20 cellular contexts compared by ENCODE assay signal in genomic region chr2:153403937-153404336, GRCh38.
DNase-seq lines count a peak whose midpoint lies in the region; ATAC-seq, FAIRE-seq and TF ChIP-seq lines count a peak whose summit lies in the region.
"Had no signal": no experiment of that assay in that cellular context is flagged by ENCODE, and none has a peak within 500 bp of the region (broad histone marks: within the 10 kb centered on the region; RNA-seq: fewer than 3 reads in every experiment).

No MANE protein-coding gene starts in this region.

- H3K27ac Mint-ChIP-seq in Caco-2 (ENCODE audit: unreplicated experiment) (peak overlapping the region; percentile 53), astrocyte (ENCODE audit: unreplicated experiment) (no peak overlapping the region)
- H3K27ac Mint-ChIP-seq in activated naive CD8-positive, alpha-beta T cell treated with anti-CD3 and anti-CD28 coated beads, Interleukin-2, amount 50 U/mL, for 24 hours, result no peak overlapping the region
- H3K27ac Mint-ChIP-seq: activated naive CD4-positive, alpha-beta T cell treated with anti-CD3 and anti-CD28 coated beads, Interleukin-2, amount 10 ng/mL, durations not matched to agents 7 days and 5 days; CD4-positive, alpha-beta memory T cell; IgD-negative memory B cell; stimulated activated naive CD8-positive, alpha-beta T cell treated with anti-CD3 and anti-CD28 coated beads, Interleukin-15, Interleukin-2, amounts not matched to agents 100 ng/mL and 50 ng/mL, for 24 hours had no signal

- H3K4me1 Mint-ChIP-seq in Caco-2 (ENCODE audit: low read depth, unreplicated experiment), result no peaks in the 10 kb centered on the region
- no peaks in the 10 kb centered on the region for H3K4me1 Mint-ChIP-seq in astrocyte (ENCODE audit: low read depth, unreplicated experiment)
- no peaks in the 10 kb centered on the region for H3K4me1 Mint-ChIP-seq in activated naive CD8-positive, alpha-beta T cell treated with anti-CD3 and anti-CD28 coated beads, Interleukin-2, amount 50 U/mL, for 24 hours
- H3K4me1 Mint-ChIP-seq: activated naive CD4-positive, alpha-beta T cell treated with anti-CD3 and anti-CD28 coated beads, Interleukin-2, amount 10 ng/mL, durations not matched to agents 7 days and 5 days; CD4-positive, alpha-beta memory T cell; IgD-negative memory B cell had no signal

- H3K4me3 Mint-ChIP-seq in Caco-2 (ENCODE audit: unreplicated experiment), result peak overlapping the region; percentile 74
- H3K4me3 Mint-ChIP-seq in astrocyte (ENCODE audit: unreplicated experiment), result peak overlapping the region; percentile 34
- no peak overlapping the region for H3K4me3 Mint-ChIP-seq in activated naive CD8-positive, alpha-beta T cell treated with anti-CD3 and anti-CD28 coated beads, Interleukin-2, amount 50 U/mL, for 24 hours
- H3K4me3 Mint-ChIP-seq: activated naive CD4-positive, alpha-beta T cell treated with anti-CD3 and anti-CD28 coated beads, Interleukin-2, amount 10 ng/mL, durations not matched to agents 7 days and 5 days; CD4-positive, alpha-beta memory T cell; IgD-negative memory B cell; stimulated activated naive CD8-positive, alpha-beta T cell treated with anti-CD3 and anti-CD28 coated beads, Interleukin-15, Interleukin-2, amounts not matched to agents 100 ng/mL and 50 ng/mL, for 24 hours had no signal

- TF ChIP-seq CTCF in Caco-2 (IDR thresholded peaks at IDR 0.05; ENCODE audit: insufficient read depth in 1 of 2, low read depth in 1 of 2, low read length in 1 of 2, severe bottlenecking in 1 of 2, unreplicated experiment in 1 of 2) (no peak), astrocyte (IDR thresholded peaks at IDR 0.05; ENCODE audit: insufficient read depth, low read depth, low read length) (no peak), tibial artery (IDR thresholded peaks at IDR 0.05) (no peak)

- no peak for DNase-seq in Caco-2
- DNase-seq in astrocyte (ENCODE audit: low read depth), result no peak
- no peak for DNase-seq in activated naive CD8-positive, alpha-beta T cell treated with anti-CD3 and anti-CD28 coated beads, Interleukin-2, amount 50 U/mL, for 24 hours
- no peak for DNase-seq in tibial artery
- no peak for DNase-seq in Right ventricle myocardium inferior (ENCODE audit: missing footprints)
- DNase-seq: activated CD4-positive, alpha-beta T cell treated with anti-CD3 and anti-CD28 coated beads, Interleukin-2, amount 50 U/mL, for 4 hours; activated naive CD4-positive, alpha-beta T cell treated with anti-CD3 and anti-CD28 coated beads, Interleukin-2, amount 10 ng/mL, durations not matched to agents 7 days and 5 days; CD4-positive, alpha-beta memory T cell; hypothalamus; mucosa of descending colon; MV-4-11; NCI-H2107; stimulated activated CD4-positive, alpha-beta T cell treated with anti-CD3 and anti-CD28 coated beads, Interleukin-1b, Interleukin-23, amount 100 ng/mL, for 48 hours had no signal

- intact Hi-C loops in Caco-2 (cut with micrococcal nuclease; ENCODE audit: unreplicated experiment), result no loop called here
- intact Hi-C loops in tibial artery (cut with DNase I; ENCODE audit: low total_unique reads), result no loop called here
- intact Hi-C loops in Right ventricle myocardium inferior (cut with DNase I), result no loop called here

- H3K27me3 Mint-ChIP-seq in Caco-2 (ENCODE audit: insufficient read depth, unreplicated experiment), result no peaks in the 10 kb centered on the region
- H3K27me3 Mint-ChIP-seq in astrocyte (ENCODE audit: low read depth, unreplicated experiment), result no peaks in the 10 kb centered on the region
- H3K27me3 Mint-ChIP-seq in activated naive CD8-positive, alpha-beta T cell treated with anti-CD3 and anti-CD28 coated beads, Interleukin-2, amount 50 U/mL, for 24 hours, result no peaks in the 10 kb centered on the region
- H3K27me3 Mint-ChIP-seq: activated naive CD4-positive, alpha-beta T cell treated with anti-CD3 and anti-CD28 coated beads, Interleukin-2, amount 10 ng/mL, durations not matched to agents 7 days and 5 days; stimulated activated naive CD8-positive, alpha-beta T cell treated with anti-CD3 and anti-CD28 coated beads, Interleukin-15, Interleukin-2, amounts not matched to agents 100 ng/mL and 50 ng/mL, for 24 hours had no signal

- FAIRE-seq in astrocyte (lab: Jason Lieb, UNC), result no peak

- no peaks in the 10 kb centered on the region for H3K36me3 Mint-ChIP-seq in Caco-2 (ENCODE audit: insufficient read depth, unreplicated experiment)
- H3K36me3 Mint-ChIP-seq in astrocyte (ENCODE audit: low read depth, unreplicated experiment), result no peaks in the 10 kb centered on the region
- no peaks in the 10 kb centered on the region for H3K36me3 Mint-ChIP-seq in activated naive CD8-positive, alpha-beta T cell treated with anti-CD3 and anti-CD28 coated beads, Interleukin-2, amount 50 U/mL, for 24 hours (ENCODE audit: low read depth)
- H3K36me3 Mint-ChIP-seq: activated naive CD4-positive, alpha-beta T cell treated with anti-CD3 and anti-CD28 coated beads, Interleukin-2, amount 10 ng/mL, durations not matched to agents 7 days and 5 days; CD4-positive, alpha-beta memory T cell; IgD-negative memory B cell had no signal

- H2AFZ ChIP-seq in astrocyte (ENCODE audit: low read depth, low read length), result no peak overlapping the region

- CTCF ChIA-PET in Caco-2 (lab: Charles Lee), result no interaction called here

- no peaks in the 10 kb centered on the region for H3K27me3 ChIP-seq in Caco-2 (replicated peaks; ENCODE audit: control insufficient read depth, insufficient read depth, low read length)
- no peaks in the 10 kb centered on the region for H3K27me3 ChIP-seq in HUES6 (ENCODE audit: control insufficient read depth, insufficient read depth, low read length)
- H3K27me3 ChIP-seq in astrocyte (ENCODE audit: insufficient read depth, low read length), result no peaks in the 10 kb centered on the region
- no peaks in the 10 kb centered on the region for H3K27me3 ChIP-seq in tibial artery
- H3K27me3 ChIP-seq: upper lobe of left lung had no signal

- H3K9me3 ChIP-seq in Caco-2 (no peaks in the 10 kb centered on the region), HUES6 (ENCODE audit: control insufficient read depth, insufficient read depth, low read depth, low read length) (no peaks in the 10 kb centered on the region), astrocyte (ENCODE audit: insufficient read depth, low read depth, low read length) (no peaks in the 10 kb centered on the region), mesodermal cell (ENCODE audit: control insufficient read depth, low read length) (no peaks in the 10 kb centered on the region), tibial artery (no peaks in the 10 kb centered on the region)
- H3K9me3 ChIP-seq: mucosa of descending colon, upper lobe of left lung had no signal

- H3K27ac ChIP-seq in HUES6 (ENCODE audit: low read depth, low read length) (peak overlapping the region; percentile 84), astrocyte (ENCODE audit: low read depth, low read length) (no peak overlapping the region), mesodermal cell (ENCODE audit: low read depth, low read length, severe bottlenecking) (no peak overlapping the region), tibial artery (no peak overlapping the region)
- H3K27ac ChIP-seq: upper lobe of left lung had no signal

- H3K36me3 ChIP-seq in Caco-2 (ENCODE audit: control insufficient read depth, insufficient read depth, low read length) (no peaks in the 10 kb centered on the region), HUES6 (ENCODE audit: control insufficient read depth, insufficient read depth, low read length) (no peaks in the 10 kb centered on the region), astrocyte (ENCODE audit: insufficient read depth, low read length) (no peaks in the 10 kb centered on the region), mesodermal cell (ENCODE audit: control insufficient read depth, insufficient read depth, low read length) (no peaks in the 10 kb centered on the region), tibial artery (no peaks in the 10 kb centered on the region)
- H3K36me3 ChIP-seq: upper lobe of left lung had no signal

- 38 to 68% methylated on average over 1 to 2 of the region's 2 CpGs for whole genome bisulfite sequencing in mesodermal cell (ENCODE audit: insufficient coverage in 2 of 2), 2 experiments

- H3K4me1 ChIP-seq in Caco-2 (no peaks in the 10 kb centered on the region), HUES6 (ENCODE audit: control insufficient read depth, insufficient read depth, low read length) (peaks cover 22% of the 10 kb centered on the region), astrocyte (ENCODE audit: insufficient read depth, low read length) (no peaks in the 10 kb centered on the region), mesodermal cell (ENCODE audit: control insufficient read depth, insufficient read depth, low read length, poor library complexity, severe bottlenecking) (peaks cover 2% of the 10 kb centered on the region), tibial artery (no peaks in the 10 kb centered on the region)
- H3K4me1 ChIP-seq: upper lobe of left lung had no signal

- BruUV-seq in Caco-2 (replicated peaks; lab: Mats Ljungman, UMichigan), result TSS peak; percentile 40

- no peaks in the 10 kb centered on the region for H3K79me2 ChIP-seq in astrocyte (ENCODE audit: insufficient read depth, low read length)

- H3K4me3 ChIP-seq in Caco-2 (ENCODE audit: low read depth, low read length) (peak overlapping the region; percentile 45), HUES6 (ENCODE audit: low read depth, low read length) (peak overlapping the region; percentile 87), astrocyte (ENCODE audit: insufficient read depth, low read depth, low read length) (no peak overlapping the region), mesodermal cell (ENCODE audit: extremely low read depth, insufficient read depth, low read length, poor library complexity, severe bottlenecking) (peak overlapping the region; percentile 18), tibial artery (no peak overlapping the region)
- H3K4me3 ChIP-seq: mucosa of descending colon, upper lobe of left lung had no signal

- no peak overlapping the region for H3K4me2 ChIP-seq in astrocyte (ENCODE audit: low read length)

- no peak for ATAC-seq in activated naive CD8-positive, alpha-beta T cell treated with anti-CD3 and anti-CD28 coated beads, Interleukin-2, amount 50 U/mL, for 24 hours
- ATAC-seq in HG03521 (IDR thresholded peaks at IDR 0.05; ENCODE audit: unreplicated experiment) (no peak), Right ventricle myocardium inferior (no peak)
- ATAC-seq: left lobe of liver, mucosa of descending colon had no signal

- POLR2A ChIA-PET in Caco-2 (lab: Charles Lee), result no interaction called here

- H4K20me1 ChIP-seq in astrocyte (ENCODE audit: insufficient read depth, low read length), result no peaks in the 10 kb centered on the region

- H3K9ac ChIP-seq in HUES6 (ENCODE audit: low read length), result peak overlapping the region; percentile 91
- H3K9ac ChIP-seq in astrocyte (ENCODE audit: low read length), result no peak overlapping the region

- no peaks in the 10 kb centered on the region for H3K9me3 Mint-ChIP-seq in Caco-2 (ENCODE audit: unreplicated experiment)
- H3K9me3 Mint-ChIP-seq in astrocyte (ENCODE audit: unreplicated experiment), result no peaks in the 10 kb centered on the region
- no peaks in the 10 kb centered on the region for H3K9me3 Mint-ChIP-seq in activated naive CD8-positive, alpha-beta T cell treated with anti-CD3 and anti-CD28 coated beads, Interleukin-2, amount 50 U/mL, for 24 hours
- H3K9me3 Mint-ChIP-seq: activated naive CD4-positive, alpha-beta T cell treated with anti-CD3 and anti-CD28 coated beads, Interleukin-2, amount 10 ng/mL, durations not matched to agents 7 days and 5 days; IgD-negative memory B cell; stimulated activated naive CD8-positive, alpha-beta T cell treated with anti-CD3 and anti-CD28 coated beads, Interleukin-15, Interleukin-2, amounts not matched to agents 100 ng/mL and 50 ng/mL, for 24 hours had no signal

Comparison
In these comparisons a context has a peak if more than half of its experiments do, and no peak if none do; other contexts are left out.
1. H3K4me3 ChIP-seq: peak in Caco-2 (single experiment), HUES6 (single experiment) and mesodermal cell (single experiment); none in astrocyte (single experiment) and tibial artery (0 of 2).